In genomic region chr6:7239590-7239948, GRCh38 we compare ENCODE assay signal across 12 cellular contexts.
DNase-seq lines count a peak whose midpoint lies in the region; ATAC-seq and TF ChIP-seq lines count a peak whose summit lies in the region.
"Had no signal": no experiment of that assay in that cellular context is flagged by ENCODE, and none has a peak within 500 bp of the region (broad histone marks: within the 10 kb centered on the region; RNA-seq: fewer than 3 reads in every experiment).

No MANE protein-coding gene starts in this region.

- H3K4me1 Mint-ChIP-seq in CD14-positive monocyte (peaks cover 36% of the 10 kb centered on the region), endothelial cell (ENCODE audit: unreplicated experiment) (peaks cover 13% of the 10 kb centered on the region)

- H3K36me3 ChIP-seq in Loucy (ENCODE audit: insufficient read depth, low read length): peaks cover 53% of the 10 kb centered on the region; the same call in 1 of the 2 replicates
- H3K36me3 ChIP-seq in gastrocnemius medialis: peaks cover 0 to 4% of the 10 kb centered on the region in 2 donors

- H3K27ac Mint-ChIP-seq in CD14-positive monocyte (peak overlapping the region in 2 of 7 donors; percentile 39 to 42), endothelial cell (ENCODE audit: unreplicated experiment) (peak overlapping the region; percentile 24)

- H4K20me1 ChIP-seq in Loucy (ENCODE audit: insufficient read depth, low read length, poor library complexity, severe bottlenecking): peaks cover 3% of the 10 kb centered on the region

- H3K9me3 Mint-ChIP-seq in CD14-positive monocyte: no peaks in the 10 kb centered on the region
- H3K9me3 Mint-ChIP-seq in endothelial cell (ENCODE audit: unreplicated experiment): no peaks in the 10 kb centered on the region

- H3K36me3 Mint-ChIP-seq in CD14-positive monocyte (peaks cover 55 to 59% of the 10 kb centered on the region in 2 donors), endothelial cell (ENCODE audit: low read depth, unreplicated experiment) (peaks cover 19% of the 10 kb centered on the region)

- TF ChIP-seq POLR2A in gastrocnemius medialis (IDR thresholded peaks at IDR 0.05): no peak

- H3K9ac ChIP-seq in Loucy (ENCODE audit: low read depth, low read length, poor library complexity, severe bottlenecking): peak overlapping the region; percentile 2

- H3K27me3 ChIP-seq in Loucy (ENCODE audit: insufficient read depth, low read length, poor library complexity, severe bottlenecking) (no peaks in the 10 kb centered on the region), gastrocnemius medialis (no peaks in the 10 kb centered on the region)

- no peak for ATAC-seq in gastrocnemius medialis
- ATAC-seq in GM21367 (IDR thresholded peaks at IDR 0.05; ENCODE audit: unreplicated experiment): no peak

- no peaks in the 10 kb centered on the region for H3K9me2 ChIP-seq in Loucy (replicated peaks; ENCODE audit: low read depth, low read length)

- peak overlapping the region; percentile 63 to 75 (median 66) for H3K27ac ChIP-seq in gastrocnemius medialis
- H3K27ac ChIP-seq: WERI-Rb-1 had no signal

- H3K4me2 ChIP-seq in Loucy (ENCODE audit: low read depth, low read length, poor library complexity, severe bottlenecking): no peak overlapping the region

- H2AFZ ChIP-seq in Loucy (ENCODE audit: low read length): no peak overlapping the region

- H3K79me2 ChIP-seq in Loucy (ENCODE audit: insufficient read depth, low read length): no peaks in the 10 kb centered on the region

- H3K4me3 Mint-ChIP-seq in CD14-positive monocyte (no peak overlapping the region), endothelial cell (ENCODE audit: unreplicated experiment) (no peak overlapping the region)

- DNase-seq in CD14-positive monocyte (ENCODE audit: low spot score): peak; percentile 22
- DNase-seq in endothelial cell (ENCODE audit: low spot score): no peak
- DNase-seq in gastrocnemius medialis: no peak
- no peak for DNase-seq in putamen (ENCODE audit: low spot score)
- DNase-seq in dermis blood vessel endothelial cell: no peak
- no peak for DNase-seq in hippocampal formation (lab: John Stamatoyannopoulos, UW)
- DNase-seq: foreskin fibroblast, KBM-7, SHP77, WERI-Rb-1 had no signal

- TF ChIP-seq CTCF in CD14-positive monocyte (IDR thresholded peaks at IDR 0.05) (no peak), Loucy (conservative IDR thresholded peaks at IDR 0.05; ENCODE audit: low read length) (no peak), endothelial cell (IDR thresholded peaks at IDR 0.05; ENCODE audit: unreplicated experiment) (no peak), gastrocnemius medialis (IDR thresholded peaks at IDR 0.05 in 4 of 5, conservative IDR thresholded peaks at IDR 0.05 in 1 of 5) (no peak)

- peaks cover 19% of the 10 kb centered on the region for H3K4me1 ChIP-seq in Loucy (ENCODE audit: insufficient read depth, low read length, poor library complexity, severe bottlenecking)
- peaks cover 32 to 37% of the 10 kb centered on the region in 2 donors for H3K4me1 ChIP-seq in gastrocnemius medialis

- intact Hi-C loops in CD14-positive monocyte (cut with micrococcal nuclease) (no loop called here), gastrocnemius medialis (cut with DNase I; ENCODE audit: low total_unique reads) (loop anchor here (1.0 to 5.0 kb wide), 5 partner anchors 97 to 515 kb away; no protein-coding TSS in a partner anchor)

- H3K9me3 ChIP-seq in Loucy (ENCODE audit: insufficient read depth, low read depth, low read length) (no peaks in the 10 kb centered on the region), gastrocnemius medialis (no peaks in the 10 kb centered on the region)

- H3K27me3 Mint-ChIP-seq in CD14-positive monocyte (ENCODE audit: low read depth in 3 of 3) (peaks cover 0 to 3% (median 1%) of the 10 kb centered on the region in 3 donors), endothelial cell (ENCODE audit: unreplicated experiment) (peaks cover 4% of the 10 kb centered on the region)

- H3K4me3 ChIP-seq in Loucy (ENCODE audit: low read length, poor library complexity, severe bottlenecking): no peak overlapping the region
- no peak overlapping the region for H3K4me3 ChIP-seq in gastrocnemius medialis

- in situ Hi-C loops in gastrocnemius medialis (cut with MboI; ENCODE audit: low sequenced_read_pairs in 4 of 4): loop anchor here (25.0 kb wide), 3 partner anchors 302 to 552 kb away; no protein-coding TSS in a partner anchor

- H3F3A ChIP-seq in Loucy (ENCODE audit: low read depth): 0 out of 2 replicates have a peak, but pooled peaks cover 4% of the 10 kb centered on the region
